12 cellular contexts compared by ENCODE assay signal in the genomic region with DNA sequence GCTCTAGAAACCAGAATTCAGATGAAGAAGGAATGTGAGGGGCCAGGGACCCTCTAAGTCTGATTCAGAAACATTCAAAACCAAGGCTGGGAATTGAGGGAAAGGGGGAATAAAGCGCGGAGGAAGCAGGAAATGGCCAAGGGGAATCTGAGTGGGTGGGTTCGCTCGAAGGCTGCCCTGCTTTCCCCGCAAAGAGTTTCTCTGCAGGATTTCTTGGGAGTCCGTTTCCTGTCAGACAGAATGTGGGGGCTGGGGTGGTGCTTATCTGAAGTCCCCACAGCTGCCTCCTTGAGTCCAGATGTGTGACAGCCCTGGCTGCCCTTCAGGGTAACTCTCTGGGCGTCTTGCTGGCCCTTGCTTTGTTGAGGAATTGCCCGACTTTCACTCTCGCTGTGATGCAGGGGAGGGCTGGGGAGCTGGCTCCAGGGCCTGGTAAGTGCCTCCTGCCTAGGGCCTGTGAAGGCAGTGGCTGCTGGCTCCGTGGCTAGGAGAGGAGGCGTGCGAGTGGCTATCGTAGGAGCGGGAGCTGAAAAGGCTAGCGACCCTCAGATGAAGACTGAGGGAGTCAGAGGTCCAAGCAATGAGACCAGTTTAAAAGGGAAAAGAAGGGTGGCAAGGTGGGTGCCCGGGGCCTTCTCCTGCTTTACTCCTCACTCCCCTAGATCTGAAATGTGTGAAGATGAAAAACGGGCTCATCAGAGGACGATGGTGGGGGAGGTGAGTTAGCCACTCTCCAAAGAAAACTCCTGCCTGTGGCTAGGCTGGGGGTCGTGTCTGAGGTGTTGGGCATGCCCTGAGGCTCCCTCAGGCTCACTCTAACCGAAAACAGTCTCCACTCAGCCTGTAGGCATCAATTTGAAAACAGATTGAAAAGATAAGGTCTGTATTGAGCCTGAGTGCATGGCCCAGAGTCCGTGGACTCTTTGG.
DNase-seq lines count a peak whose midpoint lies in the region; ATAC-seq and TF ChIP-seq lines count a peak whose summit lies in the region.
"Had no signal": no experiment of that assay in that cellular context is flagged by ENCODE, and none has a peak within 500 bp of the region (broad histone marks: within the 10 kb centered on the region; RNA-seq: fewer than 3 reads in every experiment).

No MANE protein-coding gene starts in this region.

- ATAC-seq in GM21381 (IDR thresholded peaks at IDR 0.05; ENCODE audit: unreplicated experiment): no peak

- BruUV-seq in Caco-2 (replicated peaks; lab: Mats Ljungman, UMichigan): no TSS peak

- peak overlapping the region; percentile 95 for H3K4me2 ChIP-seq in hepatocyte

- H3K27me3 ChIP-seq in Caco-2 (replicated peaks; ENCODE audit: control insufficient read depth, insufficient read depth, low read length): no peaks in the 10 kb centered on the region
- H3K27me3 ChIP-seq in hepatocyte: no peaks in the 10 kb centered on the region

- peak overlapping the region; percentile 73 for H3K27ac Mint-ChIP-seq in Caco-2 (ENCODE audit: unreplicated experiment)
- no peak overlapping the region for H3K27ac Mint-ChIP-seq in neural crest cell (ENCODE audit: unreplicated experiment)
- H3K27ac Mint-ChIP-seq in CD14-positive monocyte: no peak overlapping the region

- no peaks in the 10 kb centered on the region for H4K20me1 ChIP-seq in hepatocyte (ENCODE audit: insufficient read depth, poor library complexity, severe bottlenecking)

- intact Hi-C loops in Caco-2 (cut with micrococcal nuclease; ENCODE audit: unreplicated experiment): loop anchor here (1.0 kb wide), 2 partner anchors 34 to 50 kb away; no protein-coding TSS in a partner anchor
- intact Hi-C loops in CD14-positive monocyte (cut with micrococcal nuclease): no loop called here

- H3K36me3 Mint-ChIP-seq in Caco-2 (ENCODE audit: insufficient read depth, unreplicated experiment) (peaks cover 28% of the 10 kb centered on the region), neural crest cell (ENCODE audit: low read depth) (no peaks in the 10 kb centered on the region), CD14-positive monocyte (no peaks in the 10 kb centered on the region)

- H3K27me3 Mint-ChIP-seq in Caco-2 (ENCODE audit: insufficient read depth, unreplicated experiment) (no peaks in the 10 kb centered on the region), neural crest cell (ENCODE audit: low read depth) (peaks cover 57% of the 10 kb centered on the region), CD14-positive monocyte (ENCODE audit: low read depth in 3 of 3) (peaks cover 48 to 53% (median 53%) of the 10 kb centered on the region in 3 donors)

- POLR2A ChIA-PET in Caco-2 (lab: Charles Lee): interaction anchor here (0.6 to 0.8 kb wide), 3 partner anchors 50 to 53 kb away, joined by 3 to 5 read pairs (median 4); no protein-coding TSS in a partner anchor

- no peak overlapping the region for H2AFZ ChIP-seq in hepatocyte

- H3K4me3 Mint-ChIP-seq in Caco-2 (ENCODE audit: unreplicated experiment) (peak overlapping the region; percentile 84), neural crest cell (peak overlapping the region; percentile 47), CD14-positive monocyte (peak overlapping the region in 1 of 2 donors; percentile 76)

- no peaks in the 10 kb centered on the region for H3K9me3 Mint-ChIP-seq in Caco-2 (ENCODE audit: unreplicated experiment)
- H3K9me3 Mint-ChIP-seq in neural crest cell: no peaks in the 10 kb centered on the region
- peaks cover 0 to 4% (median 0%) of the 10 kb centered on the region in 7 donors for H3K9me3 Mint-ChIP-seq in CD14-positive monocyte

- CTCF ChIA-PET in Caco-2 (lab: Charles Lee): no interaction called here

- peak in 1 of 2 experiments; percentile 28 for DNase-seq in Caco-2
- peak; percentile 28 for DNase-seq in SK-N-MC (ENCODE audit: low read depth, low spot score)
- peak; percentile 27 for DNase-seq in hepatocyte (ENCODE audit: low spot score)
- no peak for DNase-seq in neural crest cell (ENCODE audit: low read depth, low spot score)
- no peak for DNase-seq in activated CD4-positive, alpha-beta T cell treated with anti-CD3 and anti-CD28 coated beads, Interleukin-2, amount 50 U/mL, for 4 hours
- DNase-seq in GM03348 (ENCODE audit: low spot score): no peak
- no peak for DNase-seq in CD14-positive monocyte (ENCODE audit: low spot score)
- DNase-seq: activated CD8-positive, alpha-beta memory T cell treated with anti-CD3 and anti-CD28 coated beads, Interleukin-2, amount 50 U/mL, for 48 hours; DMS53; NCI-H2081 treated with DMSO at 0.1 percent for 48 hours; T-helper 1 cell had no signal

- H3K4me1 Mint-ChIP-seq in Caco-2 (ENCODE audit: low read depth, unreplicated experiment) (peaks cover 31% of the 10 kb centered on the region), neural crest cell (peaks cover 30% of the 10 kb centered on the region), CD14-positive monocyte (peaks cover 6% of the 10 kb centered on the region)

- H3K4me1 ChIP-seq in Caco-2 (peaks cover 50% of the 10 kb centered on the region), hepatocyte (ENCODE audit: insufficient read depth) (peaks cover 21% of the 10 kb centered on the region)

- 32% methylated on average over 21 of the region's 21 CpGs for WGBS in hepatocyte (ENCODE audit: low lambda C conversion rate, missing lambda C conversion rate)

- no peak for TF ChIP-seq CTCF in Caco-2 (IDR thresholded peaks at IDR 0.05; ENCODE audit: insufficient read depth in 1 of 2, low read depth in 1 of 2, low read length in 1 of 2, severe bottlenecking in 1 of 2, unreplicated experiment in 1 of 2)
- no peak for TF ChIP-seq CTCF in hepatocyte (IDR thresholded peaks at IDR 0.05; ENCODE audit: poor library complexity)
- TF ChIP-seq CTCF in neural crest cell (conservative IDR thresholded peaks at IDR 0.05): no peak
- TF ChIP-seq CTCF in CD14-positive monocyte (IDR thresholded peaks at IDR 0.05): no peak

- peaks cover 50% of the 10 kb centered on the region for H3K79me2 ChIP-seq in hepatocyte

- peak overlapping the region; percentile 47 for H3K4me3 ChIP-seq in Caco-2 (ENCODE audit: low read depth, low read length)
- peak overlapping the region; percentile 75 for H3K4me3 ChIP-seq in SK-N-MC
- no peak overlapping the region for H3K4me3 ChIP-seq in hepatocyte

- no peaks in the 10 kb centered on the region for H3K36me3 ChIP-seq in Caco-2 (ENCODE audit: control insufficient read depth, insufficient read depth, low read length)
- no peaks in the 10 kb centered on the region for H3K36me3 ChIP-seq in SK-N-MC (ENCODE audit: insufficient read depth, low read length)
- H3K36me3 ChIP-seq in hepatocyte (replicated peaks; ENCODE audit: insufficient read depth, low read depth): no peaks in the 10 kb centered on the region

- H3K9me3 ChIP-seq in Caco-2 (no peaks in the 10 kb centered on the region), SK-N-MC (ENCODE audit: low read depth, low read length) (no peaks in the 10 kb centered on the region), hepatocyte (ENCODE audit: low read depth) (no peaks in the 10 kb centered on the region)

- peak overlapping the region; percentile 4; the same call in 1 of the 2 replicates for H3K27ac ChIP-seq in SK-N-MC
- peak overlapping the region; percentile 67 for H3K27ac ChIP-seq in hepatocyte

- no peak overlapping the region for H3K9ac ChIP-seq in SK-N-MC (ENCODE audit: insufficient read length)

- no peaks in the 10 kb centered on the region for H3K9me2 ChIP-seq in hepatocyte (replicated peaks; ENCODE audit: insufficient read depth)

Comparison
In these comparisons a context has a peak if more than half of its experiments do, and no peak if none do; other contexts are left out.
1. DNase-seq: peak in SK-N-MC (single experiment) and hepatocyte (single experiment); none in neural crest cell (single experiment), activated CD4-positive, alpha-beta T cell treated with anti-CD3 and anti-CD28 coated beads, Interleukin-2, amount 50 U/mL, for 4 hours (0 of 2), GM03348 (single experiment) and CD14-positive monocyte (single experiment).